29 cellular contexts compared by ENCODE assay signal in the genomic region with DNA sequence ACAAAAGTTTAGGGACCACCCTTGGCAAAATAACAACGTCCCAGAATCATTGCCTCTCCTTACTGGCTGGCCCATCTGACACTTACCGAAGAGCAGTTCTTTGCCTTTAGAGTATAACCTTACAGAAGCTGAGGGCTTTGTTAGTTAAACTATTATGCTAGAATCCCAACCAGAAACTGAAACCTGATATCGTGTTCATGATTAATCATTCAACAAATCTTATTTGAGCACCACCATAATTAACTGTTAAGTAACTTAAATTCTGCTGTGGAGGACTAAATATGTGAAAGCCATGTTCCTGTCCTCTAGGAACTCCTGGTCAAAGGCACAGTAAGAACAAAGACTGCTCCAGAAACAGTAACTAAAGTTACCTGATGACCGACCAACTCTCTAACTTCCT.
"Had no signal": no experiment of that assay in that cellular context is flagged by ENCODE, and none has a peak within 500 bp of the region (broad histone marks: within the 10 kb centered on the region; RNA-seq: fewer than 3 reads in every experiment).

No MANE protein-coding gene starts in this region.

- DNase-seq: activated CD4-positive, alpha-beta memory T cell treated with anti-CD3 and anti-CD28 coated beads, Interleukin-2, amount 10 ng/mL, durations not matched to agents 7 days and 5 days; activated CD4-positive, alpha-beta T cell treated with anti-CD3 and anti-CD28 coated beads for 36 hours; activated CD4-positive, alpha-beta T cell treated with anti-CD3 and anti-CD28 coated beads, Interleukin-2, amount 50 U/mL, for 1 hour; activated CD4-positive, CD25-positive, alpha-beta regulatory T cell; activated gamma-delta T cell; activated naive CD4-positive, alpha-beta T cell treated with anti-CD3 and anti-CD28 coated beads for 36 hours; activated T-cell treated with anti-CD3 and anti-CD28 coated beads for 4 hours; activated T-cell treated with anti-CD3 and anti-CD28 coated beads, Interleukin-2, amount 50 U/mL, for 48 hours; amygdala; Karpas-422; MM.1S; NCI-H1105; NCI-H1436; NCI-H187 treated with DMSO at 0.1 percent for 48 hours; NCI-H2081 treated with DMSO at 0.1 percent for 48 hours; NCI-H345; NCI-H510A; NCI-H526 treated with DMSO at 0.1 percent for 48 hours; NK-92 treated with Interleukin-12 subunit alpha and Interleukin-12 subunit beta, amount 100 ng/mL, for 24 hours; Peyer's patch; Right ventricle myocardium superior; SJCRH30; SK-N-SH; T-helper 1 cell had no signal

- H3K4me1 ChIP-seq: Peyer's patch, SJCRH30 had no signal

- H3K27ac ChIP-seq: cardiac muscle cell, Peyer's patch, RWPE1, SJCRH30, VCaP had no signal

- H3K27me3 ChIP-seq: cardiac muscle cell, Peyer's patch, SJCRH30 had no signal

- ATAC-seq: activated CD4-positive, alpha-beta T cell treated with anti-CD3 and anti-CD28 coated beads for 36 hours; activated T-helper 17 cell treated with anti-CD3 and anti-CD28 coated beads, Interleukin-2, amount 50 U/mL, for 72 hours had no signal

- H3K36me3 ChIP-seq: cardiac muscle cell, Peyer's patch, SJCRH30 had no signal

- FAIRE-seq: astrocyte had no signal

- H3K4me2 ChIP-seq: SK-N-SH had no signal

- H3K4me3 ChIP-seq: cardiac muscle cell, Peyer's patch, SJCRH30 had no signal

- H3K9me3 ChIP-seq: Peyer's patch, SJCRH30, SK-N-SH had no signal

- H3K9ac ChIP-seq: SK-N-SH had no signal
